20 cellular contexts compared by ENCODE assay signal in the genomic region with DNA sequence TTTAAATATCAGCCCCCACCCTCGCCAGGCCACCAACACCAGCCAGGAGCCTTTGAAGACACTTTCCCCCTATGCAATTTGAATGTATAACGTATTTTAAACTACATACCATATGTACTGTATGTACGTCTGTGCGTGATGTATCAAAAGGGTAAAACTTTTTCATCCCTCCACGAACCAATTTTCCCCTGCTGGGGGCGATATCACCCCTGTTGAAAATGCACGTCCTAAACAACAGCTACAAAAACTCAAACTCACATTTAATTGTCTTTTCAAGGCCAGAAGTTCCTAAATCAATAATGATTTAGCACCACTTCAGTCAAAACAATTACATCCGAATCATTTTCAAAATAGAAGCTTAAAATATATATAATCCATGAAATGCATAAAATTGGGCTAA. TPM values are rescaled to one million over a fixed set of nuclear protein-coding genes. Genes with fewer than 3 reads are reported as not detected.
DNase-seq lines count a peak whose midpoint lies in the region; ATAC-seq, FAIRE-seq and TF ChIP-seq lines count a peak whose summit lies in the region.
"Had no signal": no experiment of that assay in that cellular context is flagged by ENCODE, and none has a peak within 500 bp of the region (broad histone marks: within the 10 kb centered on the region; RNA-seq: fewer than 3 reads in every experiment).

No MANE protein-coding gene starts in this region.

- H3K27me3 ChIP-seq in foreskin keratinocyte: no peaks in the 10 kb centered on the region
- H3K27me3 ChIP-seq: hepatocyte, sigmoid colon had no signal

- H3K4me1 ChIP-seq in foreskin keratinocyte: no peaks in the 10 kb centered on the region
- H3K4me1 ChIP-seq: sigmoid colon had no signal

- no peak for FAIRE-seq in H54 (lab: Jason Lieb, UNC)
- FAIRE-seq: D721Med had no signal

- no peak for DNase-seq in HFF-Myc (ENCODE audit: extremely low read depth, low read depth)
- no peak for DNase-seq in foreskin keratinocyte
- no peak for DNase-seq in H54 (ENCODE audit: insufficient read length, low spot score)
- DNase-seq in amniotic stem cell (lab: John Stamatoyannopoulos, UW): no peak
- DNase-seq: activated CD4-positive, alpha-beta T cell treated with anti-CD3 and anti-CD28 coated beads for 36 hours; activated CD8-positive, alpha-beta memory T cell treated with anti-CD3 and anti-CD28 coated beads, Interleukin-2, amount 50 U/mL, for 4 hours; activated naive CD4-positive, alpha-beta T cell; mucosa of descending colon; NCI-H1436 treated with DMSO at 0.1 percent for 48 hours; NCI-H2227 treated with DMSO at 0.1 percent for 48 hours; nucleus accumbens; sigmoid colon; T-helper 9 cell had no signal

- no peak for TF ChIP-seq POLR2A in H54 (IDR thresholded peaks at IDR 0.05; ENCODE audit: low read depth, low read length)

- TF ChIP-seq CTCF in C4-2B (conservative IDR thresholded peaks at IDR 0.05) (peak; percentile 21), HFF-Myc (IDR thresholded peaks at IDR 0.05; ENCODE audit: low read depth, low read length, missing control alignments) (peak; percentile 18), foreskin keratinocyte (conservative IDR thresholded peaks at IDR 0.05) (peak; percentile 16)

- no peak overlapping the region for H3K4me3 ChIP-seq in HFF-Myc (replicated peaks; ENCODE audit: low read depth, low read length)
- H3K4me3 ChIP-seq: hepatocyte, mucosa of descending colon, sigmoid colon had no signal

- peak; percentile 38; the same call in 1 of the 3 replicates for ATAC-seq in SK-N-SH treated with all-trans-retinoic acid at 6 μM for 48 hours
- ATAC-seq in foreskin keratinocyte: no peak
- ATAC-seq in HG02840 (IDR thresholded peaks at IDR 0.05; ENCODE audit: low FRiP score, unreplicated experiment): no peak
- ATAC-seq in GM18868 (IDR thresholded peaks at IDR 0.05; ENCODE audit: unreplicated experiment): no peak
- ATAC-seq: activated CD4-positive, alpha-beta T cell treated with anti-CD3 and anti-CD28 coated beads for 36 hours; mucosa of descending colon had no signal

- H3K27ac ChIP-seq in C4-2B (no peak overlapping the region), foreskin keratinocyte (no peak overlapping the region)
- H3K27ac ChIP-seq: hepatocyte, sigmoid colon had no signal

TF ChIP-seq in SK-N-SH treated with all-trans-retinoic acid at 6 μM for 48 hours, 23 proteins besides CTCF, POLR2A, EP300 and RAD21:
- TF ChIP-seq OSR1 (CRISPR knock-in tag; IDR thresholded peaks at IDR 0.05) (no peak), ZNF565 (CRISPR knock-in tag; conservative IDR thresholded peaks at IDR 0.05; ENCODE audit: low read depth) (no peak), TSHZ2 (CRISPR knock-in tag; IDR thresholded peaks at IDR 0.05) (no peak), ZFP3 (CRISPR knock-in tag; IDR thresholded peaks at IDR 0.05) (no peak), TOX (CRISPR knock-in tag; IDR thresholded peaks at IDR 0.05; ENCODE audit: borderline replicate concordance) (no peak), ZC3H10 (CRISPR knock-in tag; IDR thresholded peaks at IDR 0.05) (no peak), TCF4 (CRISPR knock-in tag; IDR thresholded peaks at IDR 0.05; ENCODE audit: borderline replicate concordance) (no peak), ZNF70 (CRISPR knock-in tag; IDR thresholded peaks at IDR 0.05) (no peak), ZNF8 (CRISPR knock-in tag; IDR thresholded peaks at IDR 0.05) (no peak), GLIS3 (CRISPR knock-in tag; IDR thresholded peaks at IDR 0.05) (no peak), SNAI2 (CRISPR knock-in tag; IDR thresholded peaks at IDR 0.05) (no peak), CSRNP3 (CRISPR knock-in tag; IDR thresholded peaks at IDR 0.05) (no peak), PPARA (CRISPR knock-in tag; IDR thresholded peaks at IDR 0.05; ENCODE audit: borderline replicate concordance) (no peak), ZFP30 (CRISPR knock-in tag; IDR thresholded peaks at IDR 0.05) (no peak)

RNA-seq across cellular contexts. Expression of gene VEGFD, which starts 1.4 kb away (rescaled TPM):
- not detected in 2 replicates for total RNA-seq in foreskin keratinocyte
- not detected in 2 replicates for polyA plus RNA-seq in foreskin keratinocyte
- total RNA-seq: activated CD4-positive, alpha-beta T cell treated with anti-CD3 and anti-CD28 coated beads for 36 hours; kidney epithelial cell had no signal

RNA-seq across cellular contexts. Expression of gene PIGA, which starts 47.5 kb away (rescaled TPM):
- total RNA-seq in foreskin keratinocyte: 12.2 and 12.4 TPM in 2 replicates
- polyA plus RNA-seq in foreskin keratinocyte: 2.9 and 4.1 TPM in 2 replicates
